8 cellular contexts compared by ENCODE assay signal in genomic region chr6:33289784-33290315, GRCh38. TPM values are rescaled to one million over a fixed set of nuclear protein-coding genes. Genes with fewer than 3 reads are reported as not detected.
DNase-seq lines count a peak whose midpoint lies in the region; ATAC-seq, FAIRE-seq and TF ChIP-seq lines count a peak whose summit lies in the region.

No MANE protein-coding gene starts in this region.

- no peaks in the 10 kb centered on the region for H3K27me3 ChIP-seq in brain microvascular endothelial cell (replicated peaks)

- H3K36me3 ChIP-seq in brain microvascular endothelial cell (replicated peaks), result peaks cover 52% of the 10 kb centered on the region
- peaks cover 69% of the 10 kb centered on the region for H3K36me3 ChIP-seq in mesodermal cell (ENCODE audit: control insufficient read depth, insufficient read depth, low read length)

- peak; percentile 42 for FAIRE-seq in GM12892 (lab: Jason Lieb, UNC)

- peak; percentile 20 for ATAC-seq in HG03460 (IDR thresholded peaks at IDR 0.05; ENCODE audit: unreplicated experiment)

- 0 to 3% methylated on average over 6 to 7 of the region's 14 CpGs for WGBS in mesodermal cell (ENCODE audit: insufficient coverage in 2 of 2), 2 experiments

- no peak; the same call in 1 of the 2 replicates for TF ChIP-seq POLR2A in GM12892 (IDR thresholded peaks at IDR 0.05; ENCODE audit: low read depth, low read length)

- peak overlapping the region; percentile 69 for H3K27ac ChIP-seq in brain microvascular endothelial cell
- no peak overlapping the region for H3K27ac ChIP-seq in mesodermal cell (ENCODE audit: low read depth, low read length, severe bottlenecking)

- H3K9me3 ChIP-seq in mesodermal cell (ENCODE audit: control insufficient read depth, low read length), result no peaks in the 10 kb centered on the region

- in situ Hi-C loops in brain microvascular endothelial cell (cut with HindIII; ENCODE audit: low pct_ligation_motif_present, low sequenced_read_pairs), result no loop called here

- TF ChIP-seq CTCF in brain microvascular endothelial cell (IDR thresholded peaks at IDR 0.05; ENCODE audit: low read depth, low read length, missing control alignments), result no peak

- H3K4me3 ChIP-seq in brain microvascular endothelial cell (ENCODE audit: low read depth, low read length) (peak overlapping the region; percentile 86), mesodermal cell (ENCODE audit: extremely low read depth, insufficient read depth, low read length, poor library complexity, severe bottlenecking) (peak overlapping the region; percentile 85)

- DNase-seq in GM12892 (ENCODE audit: insufficient read length) (no peak), brain microvascular endothelial cell (no peak), NCI-H510A treated with DMSO at 0.1 percent for 48 hours (lab: John Stamatoyannopoulos, UW) (no peak), NAMALWA (ENCODE audit: low spot score) (no peak), SIG-M5 treated with dmso at 0.1 percent for 504 hours (lab: John Stamatoyannopoulos, UW; ENCODE audit: unreplicated experiment) (no peak), kidney glomerular epithelial cell (lab: John Stamatoyannopoulos, UW) (no peak)

- peaks cover 16% of the 10 kb centered on the region for H3K4me1 ChIP-seq in mesodermal cell (ENCODE audit: control insufficient read depth, insufficient read depth, low read length, poor library complexity, severe bottlenecking)

RNA-seq across cellular contexts. Expression of gene PFDN6, which starts 0.4 kb away (rescaled TPM):
- polyA plus RNA-seq in GM12892 (2012; ENCODE audit: missing spikeins), result 203 TPM
- polyA plus RNA-seq in mesodermal cell (2013, experiment 1 of 2), result 92.7 TPM
- 81.2 TPM for polyA plus RNA-seq in mesodermal cell (2013, experiment 2 of 2)

RNA-seq across cellular contexts. Expression of gene WDR46, which starts 0.8 kb away (rescaled TPM):
- 41.6 TPM for polyA plus RNA-seq in GM12892 (2012; ENCODE audit: missing spikeins)
- polyA plus RNA-seq in mesodermal cell (2013, experiment 1 of 2), result 57.1 TPM
- polyA plus RNA-seq in mesodermal cell (2013, experiment 2 of 2), result 48.4 TPM

RNA-seq across cellular contexts. Expression of gene RGL2, which starts 8.9 kb away (rescaled TPM):
- 11.8 TPM for polyA plus RNA-seq in GM12892 (2012; ENCODE audit: missing spikeins)
- 64.2 TPM for polyA plus RNA-seq in mesodermal cell (2013, experiment 1 of 2)
- polyA plus RNA-seq in mesodermal cell (2013, experiment 2 of 2), result 53.6 TPM

RNA-seq across cellular contexts. Expression of gene B3GALT4, which starts 12.9 kb away (rescaled TPM):
- 3.8 TPM for polyA plus RNA-seq in GM12892 (2012; ENCODE audit: missing spikeins)
- 3.1 TPM for polyA plus RNA-seq in mesodermal cell (2013, experiment 1 of 2)
- 2.9 TPM for polyA plus RNA-seq in mesodermal cell (2013, experiment 2 of 2)

RNA-seq across cellular contexts. Expression of gene RPS18, which starts 18.0 kb away (rescaled TPM):
- 14,102 TPM for polyA plus RNA-seq in GM12892 (2012; ENCODE audit: missing spikeins)
- polyA plus RNA-seq in mesodermal cell (2013, experiment 1 of 2), result 3,649 TPM
- 3,497 TPM for polyA plus RNA-seq in mesodermal cell (2013, experiment 2 of 2)
